1 cellular context compared by ENCODE assay signal in the genomic region with DNA sequence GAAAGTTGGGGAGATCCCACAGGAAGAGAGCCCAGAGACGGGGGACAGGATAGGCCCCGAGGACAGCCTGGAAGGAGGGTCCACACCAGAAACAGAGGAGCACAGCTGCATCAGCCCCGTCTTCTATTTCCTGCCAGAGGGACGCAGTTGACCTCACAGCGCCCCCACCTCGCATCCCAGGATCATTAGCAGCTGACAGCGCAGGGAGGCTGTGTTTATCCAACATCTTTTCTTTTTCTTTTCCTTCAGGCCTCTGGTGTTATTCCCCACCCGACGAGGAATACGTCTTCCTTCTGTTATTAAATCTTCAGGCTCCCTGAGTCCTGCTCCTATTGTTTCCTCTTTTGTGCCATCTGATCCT.
TF ChIP-seq lines count a peak whose summit lies in the region.

No MANE protein-coding gene starts in this region.

TF ChIP-seq in HEK293, 187 proteins besides CTCF, POLR2A, EP300 and RAD21 (continued from another document):
- TF ChIP-seq, protein P1, sequence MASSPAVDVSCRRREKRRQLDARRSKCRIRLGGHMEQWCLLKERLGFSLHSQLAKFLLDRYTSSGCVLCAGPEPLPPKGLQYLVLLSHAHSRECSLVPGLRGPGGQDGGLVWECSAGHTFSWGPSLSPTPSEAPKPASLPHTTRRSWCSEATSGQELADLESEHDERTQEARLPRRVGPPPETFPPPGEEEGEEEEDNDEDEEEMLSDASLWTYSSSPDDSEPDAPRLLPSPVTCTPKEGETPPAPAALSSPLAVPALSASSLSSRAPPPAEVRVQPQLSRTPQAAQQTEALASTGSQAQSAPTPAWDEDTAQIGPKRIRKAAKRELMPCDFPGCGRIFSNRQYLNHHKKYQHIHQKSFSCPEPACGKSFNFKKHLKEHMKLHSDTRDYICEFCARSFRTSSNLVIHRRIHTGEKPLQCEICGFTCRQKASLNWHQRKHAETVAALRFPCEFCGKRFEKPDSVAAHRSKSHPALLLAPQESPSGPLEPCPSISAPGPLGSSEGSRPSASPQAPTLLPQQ (tag by site-specific recombination; IDR thresholded peaks at IDR 0.05), result peak; percentile 38; the same call in 1 of the 2 replicates
- TF ChIP-seq ZNF26 (tag by site-specific recombination; IDR thresholded peaks at IDR 0.05) (no peak), ZNF488 (tag by site-specific recombination; IDR thresholded peaks at IDR 0.05) (no peak), ZNF16 (tag by site-specific recombination; IDR thresholded peaks at IDR 0.05; ENCODE audit: low read depth) (no peak), ZNF791 (tag by site-specific recombination; IDR thresholded peaks at IDR 0.05) (no peak), ZBTB17 (tag by site-specific recombination; IDR thresholded peaks at IDR 0.05) (peak; percentile 68), ZSCAN4 (tag by site-specific recombination; IDR thresholded peaks at IDR 0.05) (no peak), TRIM28 (IDR thresholded peaks at IDR 0.05; ENCODE audit: borderline replicate concordance, low read length) (peak; percentile 2; the same call in 1 of the 2 replicates), ZBTB20 (tag by site-specific recombination; IDR thresholded peaks at IDR 0.05) (0 out of 2 replicates have a peak, but pooled peaks have one; percentile 25), PRDM10 (tag by site-specific recombination; IDR thresholded peaks at IDR 0.05) (0 out of 2 replicates have a peak, but pooled peaks have one; percentile 24), ZNF37A (tag by site-specific recombination; IDR thresholded peaks at IDR 0.05) (no peak), ZNF555 (tag by site-specific recombination; conservative IDR thresholded peaks at IDR 0.05) (no peak), ZNF530 (tag by site-specific recombination; IDR thresholded peaks at IDR 0.05; ENCODE audit: low read depth) (no peak)
